ENCODE assay signal across 9 cellular contexts in the genomic region with DNA sequence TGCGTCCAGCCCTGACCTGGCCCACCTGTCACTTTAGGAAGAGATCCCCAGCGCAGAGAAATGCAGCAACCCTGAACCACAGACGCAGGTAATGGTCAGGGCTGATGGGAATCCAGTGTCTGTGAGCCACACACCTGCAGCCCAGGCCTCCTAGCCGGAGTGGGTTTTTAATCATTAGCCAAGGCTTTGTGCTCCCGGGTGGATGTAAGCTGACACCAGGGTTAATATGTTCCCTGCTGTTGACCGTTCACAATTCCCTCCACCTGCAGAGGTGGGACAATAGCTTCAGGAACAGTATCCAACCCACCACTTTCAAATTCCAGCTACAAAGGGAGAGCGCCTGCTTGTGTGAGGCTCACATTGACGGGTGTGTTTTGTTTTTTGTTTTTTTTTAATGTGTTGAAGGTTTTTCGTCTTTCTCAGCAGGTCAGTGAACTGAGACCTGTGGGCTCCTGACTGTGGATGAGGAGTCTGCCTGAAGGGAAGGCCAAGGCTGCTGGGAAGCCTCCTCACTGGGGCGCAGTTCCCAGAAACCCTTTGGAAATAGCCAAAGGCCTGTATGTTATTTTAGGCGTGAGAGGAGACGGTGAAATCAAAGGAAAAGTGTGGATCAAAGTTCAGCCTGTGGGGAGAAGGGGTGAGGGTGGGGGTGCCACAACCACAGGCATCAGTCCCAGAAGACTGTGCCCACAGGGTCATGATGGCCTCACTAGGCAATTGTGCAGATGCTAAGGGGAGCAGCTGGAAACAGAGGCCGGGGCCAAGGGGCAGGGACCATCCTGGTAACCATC.
DNase-seq lines count a peak whose midpoint lies in the region; ATAC-seq and TF ChIP-seq lines count a peak whose summit lies in the region.
"Had no signal": no experiment of that assay in that cellular context is flagged by ENCODE, and none has a peak within 500 bp of the region (broad histone marks: within the 10 kb centered on the region; RNA-seq: fewer than 3 reads in every experiment).

No MANE protein-coding gene starts in this region.

- H3K36me3 ChIP-seq in GM23248 (ENCODE audit: low read depth) (no peaks in the 10 kb centered on the region), hepatocyte (replicated peaks; ENCODE audit: insufficient read depth, low read depth) (no peaks in the 10 kb centered on the region), trophoblast cell (ENCODE audit: control insufficient read depth in 1 of 2, insufficient read depth in 2 of 2, low read length in 2 of 2) (peaks cover 33 to 42% of the 10 kb centered on the region in 2 experiments), right atrium auricular region (no peaks in the 10 kb centered on the region)

- H2AFZ ChIP-seq in GM23248 (no peak overlapping the region), hepatocyte (no peak overlapping the region), trophoblast cell (ENCODE audit: insufficient read depth, low read length, poor library complexity) (no peak overlapping the region)

- H3K4me1 ChIP-seq in GM23248 (ENCODE audit: insufficient read depth) (peaks cover 12% of the 10 kb centered on the region), hepatocyte (ENCODE audit: insufficient read depth) (peaks cover 48% of the 10 kb centered on the region), trophoblast cell (ENCODE audit: control insufficient read depth in 1 of 2, insufficient read depth in 2 of 2, low read length in 2 of 2) (peaks cover 19 to 22% of the 10 kb centered on the region in 2 experiments), right atrium auricular region (peaks cover 0 to 15% of the 10 kb centered on the region in 2 donors)

- peaks cover 19% of the 10 kb centered on the region for H3K79me1 ChIP-seq in trophoblast cell (ENCODE audit: low read length)

- H3K9me3 ChIP-seq in GM23248 (ENCODE audit: low read depth) (no peaks in the 10 kb centered on the region), hepatocyte (ENCODE audit: low read depth) (no peaks in the 10 kb centered on the region), trophoblast cell (ENCODE audit: insufficient read depth, low read depth, low read length) (peaks cover 3% of the 10 kb centered on the region), right atrium auricular region (no peaks in the 10 kb centered on the region)

- H4K8ac ChIP-seq in trophoblast cell (ENCODE audit: low read depth, low read length): no peak overlapping the region

- H2BK12ac ChIP-seq in trophoblast cell (ENCODE audit: low read length): peak overlapping the region; percentile 12

- H4K91ac ChIP-seq in trophoblast cell (ENCODE audit: low read depth, low read length): no peak overlapping the region

- ATAC-seq in GM18511 (IDR thresholded peaks at IDR 0.05; ENCODE audit: unreplicated experiment) (no peak), HG03432 (IDR thresholded peaks at IDR 0.05; ENCODE audit: unreplicated experiment) (no peak)

- no peak overlapping the region for H3K4me3 ChIP-seq in GM23248
- H3K4me3 ChIP-seq in hepatocyte: no peak overlapping the region
- no peak overlapping the region for H3K4me3 ChIP-seq in trophoblast cell (ENCODE audit: low read depth, low read length)
- no peak overlapping the region for H3K4me3 ChIP-seq in right atrium auricular region

- H3K27ac ChIP-seq in GM23248 (no peak overlapping the region), hepatocyte (peak overlapping the region; percentile 91), trophoblast cell (ENCODE audit: low read depth, low read length) (no peak overlapping the region), right atrium auricular region (no peak overlapping the region)

- H3K9me2 ChIP-seq in GM23248 (ENCODE audit: insufficient read depth) (no peaks in the 10 kb centered on the region), hepatocyte (replicated peaks; ENCODE audit: insufficient read depth) (no peaks in the 10 kb centered on the region)

- no peaks in the 10 kb centered on the region for H4K20me1 ChIP-seq in GM23248 (ENCODE audit: insufficient read depth)
- H4K20me1 ChIP-seq in hepatocyte (ENCODE audit: insufficient read depth, poor library complexity, severe bottlenecking): no peaks in the 10 kb centered on the region

- H3K79me2 ChIP-seq in GM23248 (ENCODE audit: insufficient read depth): peaks cover 32% of the 10 kb centered on the region
- peaks cover 78% of the 10 kb centered on the region for H3K79me2 ChIP-seq in hepatocyte
- H3K79me2 ChIP-seq in trophoblast cell (ENCODE audit: control insufficient read depth, insufficient read depth, low read length, poor library complexity): peaks cover 6% of the 10 kb centered on the region

- H3K23ac ChIP-seq in trophoblast cell (ENCODE audit: low read length): no peak overlapping the region

- H3K4me2 ChIP-seq in GM23248 (ENCODE audit: unreplicated experiment) (no peak overlapping the region), hepatocyte (peak overlapping the region; percentile 63), trophoblast cell (ENCODE audit: low read length) (no peak overlapping the region)

- H2BK120ac ChIP-seq in trophoblast cell (ENCODE audit: insufficient read depth, low read length, poor library complexity): no peak overlapping the region

- H3K14ac ChIP-seq in trophoblast cell (ENCODE audit: low read length): peak overlapping the region; percentile 17

- no peak overlapping the region for H2AK5ac ChIP-seq in trophoblast cell (ENCODE audit: low read length)

- in situ Hi-C loops in GM23248 (cut with MboI): no loop called here

- DNase-seq in GM23248: peak; percentile 13
- DNase-seq in NCI-H345 (lab: John Stamatoyannopoulos, UW): peak; percentile 95
- peak; percentile 75 for DNase-seq in hepatocyte (ENCODE audit: low spot score)
- no peak for DNase-seq in trophoblast cell
- DNase-seq in NOMO-1 treated with dmso at 0.1 percent for 144 hours (lab: John Stamatoyannopoulos, UW; ENCODE audit: unreplicated experiment): no peak
- DNase-seq in right atrium auricular region (ENCODE audit: low spot score): no peak
- DNase-seq: CD4-positive, CD25-positive, alpha-beta regulatory T cell had no signal

- H3K18ac ChIP-seq in trophoblast cell (ENCODE audit: low read length): peak overlapping the region; percentile 70

- no peak overlapping the region for H4K12ac ChIP-seq in trophoblast cell (ENCODE audit: low read depth, low read length)

- H3K9ac ChIP-seq in GM23248: no peak overlapping the region
- H3K9ac ChIP-seq in trophoblast cell (ENCODE audit: low read length): no peak overlapping the region

- TF ChIP-seq CTCF in hepatocyte (IDR thresholded peaks at IDR 0.05; ENCODE audit: poor library complexity): no peak
- no peak for TF ChIP-seq CTCF in right atrium auricular region (IDR thresholded peaks at IDR 0.05)

- no peak overlapping the region for H3K4ac ChIP-seq in trophoblast cell (ENCODE audit: low read depth, low read length)

- H3F3A ChIP-seq in GM23248 (ENCODE audit: insufficient read depth): peaks cover 14% of the 10 kb centered on the region

- WGBS in GM23248 (ENCODE audit: low coverage in 1 of 2, low lambda C conversion rate in 2 of 2, missing lambda C conversion rate in 2 of 2), 2 experiments: 69 to 72% methylated on average over 13 of the region's 13 CpGs
- 42% methylated on average over 13 of the region's 13 CpGs for WGBS in hepatocyte (ENCODE audit: low lambda C conversion rate, missing lambda C conversion rate)
- no CpG with 5 or more reads among the region's 13 CpGs for WGBS in trophoblast cell (ENCODE audit: extremely low coverage, insufficient coverage, insufficient read length)

- no peaks in the 10 kb centered on the region for H3K27me3 ChIP-seq in GM23248 (replicated peaks; ENCODE audit: insufficient read depth)
- no peaks in the 10 kb centered on the region for H3K27me3 ChIP-seq in hepatocyte
- H3K27me3 ChIP-seq in trophoblast cell (ENCODE audit: insufficient read depth, low read length): no peaks in the 10 kb centered on the region
- H3K27me3 ChIP-seq in right atrium auricular region: no peaks in the 10 kb centered on the region

- no peak overlapping the region for H2BK5ac ChIP-seq in trophoblast cell (ENCODE audit: low read depth, low read length, poor library complexity)

Comparison
In these comparisons a context has a peak if more than half of its experiments do, and no peak if none do; other contexts are left out.
1. DNase-seq: peak in GM23248 (single experiment), NCI-H345 (single experiment) and hepatocyte (single experiment); none in trophoblast cell (0 of 2), NOMO-1 treated with dmso at 0.1 percent for 144 hours (single experiment) and right atrium auricular region (single experiment).